13 cellular contexts compared by ENCODE assay signal in the genomic region with DNA sequence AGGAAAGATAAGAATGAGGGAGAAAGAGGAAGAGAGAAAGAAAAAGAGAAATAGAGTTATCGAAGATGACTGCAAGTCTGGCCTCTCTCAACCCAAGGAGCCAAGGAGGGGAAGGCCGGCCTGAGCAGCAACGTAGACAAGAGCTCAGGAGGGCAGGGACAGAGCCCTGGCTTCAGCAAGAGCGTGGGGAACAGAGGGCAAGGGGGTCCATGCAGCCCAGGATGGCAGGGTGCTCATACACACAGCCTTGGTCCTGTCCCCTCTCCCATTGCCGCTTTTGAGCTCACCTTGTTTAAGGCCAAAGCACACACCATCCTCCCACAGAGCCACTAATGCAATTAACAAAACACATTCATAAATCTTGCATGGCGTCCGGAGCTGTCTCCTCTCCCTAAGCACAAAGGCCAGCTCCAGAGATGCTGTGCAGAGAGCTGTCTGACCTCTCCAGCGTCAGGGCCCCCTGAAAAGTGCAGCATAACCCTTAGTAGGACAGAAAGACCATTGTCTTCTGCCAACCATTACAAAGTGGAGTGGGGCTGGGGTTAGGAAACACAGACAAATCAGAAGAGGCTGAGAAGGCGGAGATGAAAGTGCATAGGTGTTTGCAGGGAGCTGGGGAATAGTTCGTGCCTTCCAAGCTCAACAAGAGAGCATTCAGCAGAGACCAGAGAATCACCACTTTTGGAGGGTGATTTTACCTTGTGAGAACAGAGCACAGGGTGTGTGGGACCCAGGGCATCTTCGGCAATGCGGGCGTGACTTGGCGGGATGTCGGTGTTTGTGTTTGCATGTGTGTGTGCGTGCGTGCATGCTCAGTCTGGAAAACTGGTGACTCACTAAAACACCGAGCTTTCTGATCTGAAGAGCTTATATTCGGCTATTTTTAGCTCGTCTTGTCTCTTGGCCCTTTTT. TPM values are rescaled to one million over a fixed set of nuclear protein-coding genes. Genes with fewer than 3 reads are reported as not detected.
DNase-seq lines count a peak whose midpoint lies in the region; ATAC-seq and TF ChIP-seq lines count a peak whose summit lies in the region.
"Had no signal": no experiment of that assay in that cellular context is flagged by ENCODE, and none has a peak within 500 bp of the region (broad histone marks: within the 10 kb centered on the region; RNA-seq: fewer than 3 reads in every experiment).

No MANE protein-coding gene starts in this region.

- H3K4me3 Mint-ChIP-seq in endodermal cell (no peak overlapping the region), neural progenitor cell (peak overlapping the region; percentile 20)
- H3K4me3 Mint-ChIP-seq: activated CD8-positive, alpha-beta T cell treated with anti-CD3 and anti-CD28 coated beads for 36 hours had no signal

- ATAC-seq in HG03097 (IDR thresholded peaks at IDR 0.05; ENCODE audit: low FRiP score, unreplicated experiment), result no peak
- ATAC-seq: activated CD8-positive, alpha-beta T cell treated with anti-CD3 and anti-CD28 coated beads for 36 hours; mucosa of descending colon had no signal

- DNase-seq in NCI-H82 treated with DMSO at 0.1 percent for 48 hours (lab: John Stamatoyannopoulos, UW; ENCODE audit: unreplicated experiment) (peak; percentile 63), endodermal cell (no peak), neural progenitor cell (ENCODE audit: low spot score) (no peak), DMS 273 treated with DMSO at 0.1 percent for 48 hours (lab: John Stamatoyannopoulos, UW) (no peak), SIG-M5 (lab: John Stamatoyannopoulos, UW) (no peak), mesenteric fat pad (ENCODE audit: low spot score) (no peak)
- DNase-seq: activated CD8-positive, alpha-beta T cell treated with anti-CD3 and anti-CD28 coated beads for 36 hours; GOT3; NCI-H187 treated with DMSO at 0.1 percent for 48 hours; testis had no signal

- H3K4me1 Mint-ChIP-seq in endodermal cell (peaks cover 20% of the 10 kb centered on the region), neural progenitor cell (peaks cover 47% of the 10 kb centered on the region)

- no peak overlapping the region for H3K27ac Mint-ChIP-seq in endodermal cell
- peak overlapping the region; percentile 9 for H3K27ac Mint-ChIP-seq in neural progenitor cell
- H3K27ac Mint-ChIP-seq: activated CD8-positive, alpha-beta T cell treated with anti-CD3 and anti-CD28 coated beads for 36 hours had no signal

- no peaks in the 10 kb centered on the region for H3K9me3 Mint-ChIP-seq in endodermal cell
- peaks cover 2% of the 10 kb centered on the region for H3K9me3 Mint-ChIP-seq in neural progenitor cell
- H3K9me3 Mint-ChIP-seq: activated CD8-positive, alpha-beta T cell treated with anti-CD3 and anti-CD28 coated beads for 36 hours had no signal

- no peaks in the 10 kb centered on the region for H3K79me2 ChIP-seq in neural progenitor cell (ENCODE audit: low read depth)

- peak overlapping the region in 10 of 11 experiments; percentile 0 to 95 (median 86); a peak in 17 of 22 replicates for H3K4me2 ChIP-seq in BLaER1 treated with 17β-estradiol and CSF1 and Interleukin-3, amounts not matched to agents 10 nM and 100 nM
- no peak overlapping the region for H3K4me2 ChIP-seq in neural progenitor cell

- no peak overlapping the region for H3K4me3 ChIP-seq in BLaER1 treated with 17β-estradiol and CSF1 and Interleukin-3, amounts not matched to agents 10 nM and 100 nM
- H3K4me3 ChIP-seq in endodermal cell (ENCODE audit: low read length) (no peak overlapping the region), neural progenitor cell (no peak overlapping the region)
- H3K4me3 ChIP-seq: mucosa of descending colon, testis had no signal

- WGBS in endodermal cell (ENCODE audit: insufficient coverage in 1 of 2, insufficient read length in 1 of 2), 2 experiments, result 92 to 94% methylated on average over 12 to 20 of the region's 20 CpGs

- no peaks in the 10 kb centered on the region for H4K20me1 ChIP-seq in BLaER1 treated with 17β-estradiol and CSF1 and Interleukin-3, amounts not matched to agents 10 nM and 100 nM
- no peaks in the 10 kb centered on the region for H4K20me1 ChIP-seq in neural progenitor cell (ENCODE audit: low read depth)

- no peaks in the 10 kb centered on the region for H3K27me3 ChIP-seq in BLaER1 treated with 17β-estradiol and CSF1 and Interleukin-3, amounts not matched to agents 10 nM and 100 nM
- no peaks in the 10 kb centered on the region for H3K27me3 ChIP-seq in endodermal cell (ENCODE audit: control insufficient read depth, insufficient read depth, low read length, poor library complexity, severe bottlenecking)
- H3K27me3 ChIP-seq in neural progenitor cell, result peaks cover 9% of the 10 kb centered on the region
- H3K27me3 ChIP-seq: testis had no signal

- H3K4me1 ChIP-seq in BLaER1 treated with 17β-estradiol and CSF1 and Interleukin-3, amounts not matched to agents 10 nM and 100 nM, result peaks cover 32 to 63% (median 53%) of the 10 kb centered on the region in 10 experiments
- no peaks in the 10 kb centered on the region for H3K4me1 ChIP-seq in endodermal cell (ENCODE audit: control insufficient read depth, insufficient read depth, low read length)
- peaks cover 26% of the 10 kb centered on the region for H3K4me1 ChIP-seq in neural progenitor cell

- TF ChIP-seq CTCF in endodermal cell (conservative IDR thresholded peaks at IDR 0.05) (no peak), neural progenitor cell (IDR thresholded peaks at IDR 0.05) (no peak)

- H2AFZ ChIP-seq in neural progenitor cell (replicated peaks), result no peak overlapping the region

- H3K27ac ChIP-seq in BLaER1 treated with 17β-estradiol and CSF1 and Interleukin-3, amounts not matched to agents 10 nM and 100 nM, result no peak overlapping the region
- H3K27ac ChIP-seq in endodermal cell (ENCODE audit: low read depth, low read length) (peak overlapping the region; percentile 57), neural progenitor cell (no peak overlapping the region)

- H3K27me3 Mint-ChIP-seq in endodermal cell (ENCODE audit: insufficient read depth), result peaks cover 5% of the 10 kb centered on the region
- peaks cover 7% of the 10 kb centered on the region for H3K27me3 Mint-ChIP-seq in neural progenitor cell (ENCODE audit: insufficient read depth, low read depth)
- H3K27me3 Mint-ChIP-seq: activated CD8-positive, alpha-beta T cell treated with anti-CD3 and anti-CD28 coated beads for 36 hours had no signal

- H3K36me3 Mint-ChIP-seq in endodermal cell (ENCODE audit: low read depth) (no peaks in the 10 kb centered on the region), neural progenitor cell (no peaks in the 10 kb centered on the region)

- H3K9me3 ChIP-seq in BLaER1 treated with 17β-estradiol and CSF1 and Interleukin-3, amounts not matched to agents 10 nM and 100 nM (replicated peaks in 1 of 11), result no peaks in the 10 kb centered on the region
- H3K9me3 ChIP-seq in endodermal cell (ENCODE audit: control insufficient read depth, low read length), result no peaks in the 10 kb centered on the region
- no peaks in the 10 kb centered on the region for H3K9me3 ChIP-seq in neural progenitor cell (ENCODE audit: low read depth)
- H3K9me3 ChIP-seq: mucosa of descending colon, testis had no signal

- H3K9ac ChIP-seq in BLaER1 treated with 17β-estradiol and CSF1 and Interleukin-3, amounts not matched to agents 10 nM and 100 nM, result no peak overlapping the region
- H3K9ac ChIP-seq in endodermal cell (ENCODE audit: extremely low read depth, low read length, poor library complexity, severe bottlenecking), result no peak overlapping the region
- no peak overlapping the region for H3K9ac ChIP-seq in neural progenitor cell

- no peaks in the 10 kb centered on the region for H3K36me3 ChIP-seq in BLaER1 treated with 17β-estradiol and CSF1 and Interleukin-3, amounts not matched to agents 10 nM and 100 nM
- H3K36me3 ChIP-seq in endodermal cell (ENCODE audit: control insufficient read depth, insufficient read depth, low read length), result no peaks in the 10 kb centered on the region
- H3K36me3 ChIP-seq in neural progenitor cell, result no peaks in the 10 kb centered on the region

- H3F3A ChIP-seq in neural progenitor cell (ENCODE audit: low read depth), result peaks cover 21% of the 10 kb centered on the region

RNA-seq across cellular contexts. Expression of a gene that starts 28.2 kb away (rescaled TPM):
- total RNA-seq in endodermal cell, result 10 to 100 TPM; 35.8 to 41.8 TPM
- polyA plus RNA-seq in endodermal cell (2013, experiment 1 of 2), result 110 TPM
- 105 TPM for polyA plus RNA-seq in endodermal cell (2013, experiment 2 of 2)
- 65.9 and 68.1 TPM in 2 replicates for total RNA-seq in neural progenitor cell (ENCODE audit: low replicate concordance)
- 18.9 TPM for total RNA-seq in mesenteric fat pad
